20 cellular contexts compared by ENCODE assay signal in genomic region chr3:1677576-1678164, GRCh38.
"Had no signal": no experiment of that assay in that cellular context is flagged by ENCODE, and none has a peak within 500 bp of the region (broad histone marks: within the 10 kb centered on the region; RNA-seq: fewer than 3 reads in every experiment).

No MANE protein-coding gene starts in this region.

- H3K36me3 ChIP-seq: cardiac muscle cell, lower lobe of right lung, tibial nerve, uterus had no signal

- H3K27me3 ChIP-seq: cardiac muscle cell, tibial nerve, uterus had no signal

- H3K27ac ChIP-seq: cardiac muscle cell, lower lobe of right lung, tibial nerve, uterus had no signal

- H3K4me1 ChIP-seq: lower lobe of right lung, tibial nerve, uterus had no signal

- H3K9me3 ChIP-seq: lower lobe of right lung, uterus had no signal

- DNase-seq: activated CD4-positive, alpha-beta T cell treated with anti-CD3 and anti-CD28 coated beads for 48 hours; activated CD4-positive, CD25-positive, alpha-beta regulatory T cell; activated CD8-positive, alpha-beta T cell treated with anti-CD3 and anti-CD28 coated beads for 36 hours; activated naive CD4-positive, alpha-beta T cell; activated naive CD8-positive, alpha-beta T cell treated with anti-CD3 and anti-CD28 coated beads for 36 hours; activated T-cell treated with anti-CD3 and anti-CD28 coated beads, Interleukin-2, amount 50 U/mL, for 1 hour; amniotic stem cell; dermis blood vessel endothelial cell; effector memory CD8-positive, alpha-beta T cell; hypothalamus; islet precursor cell; left colon; lower lobe of right lung; nucleus accumbens; stimulated activated CD4-positive, alpha-beta T cell treated with anti-CD3 and anti-CD28 coated beads, Interleukin-12 subunit alpha, Interleukin-12 subunit beta, amount 100 ng/mL, for 4 hours; stimulated activated CD4-positive, alpha-beta T cell treated with anti-CD3 and anti-CD28 coated beads, Interleukin-1b, Interleukin-23, amount 100 ng/mL, for 48 hours; T-helper 9 cell; uterus had no signal

- H3K4me3 ChIP-seq: cardiac muscle cell, lower lobe of right lung, tibial nerve, uterus had no signal
